In the genomic region with DNA sequence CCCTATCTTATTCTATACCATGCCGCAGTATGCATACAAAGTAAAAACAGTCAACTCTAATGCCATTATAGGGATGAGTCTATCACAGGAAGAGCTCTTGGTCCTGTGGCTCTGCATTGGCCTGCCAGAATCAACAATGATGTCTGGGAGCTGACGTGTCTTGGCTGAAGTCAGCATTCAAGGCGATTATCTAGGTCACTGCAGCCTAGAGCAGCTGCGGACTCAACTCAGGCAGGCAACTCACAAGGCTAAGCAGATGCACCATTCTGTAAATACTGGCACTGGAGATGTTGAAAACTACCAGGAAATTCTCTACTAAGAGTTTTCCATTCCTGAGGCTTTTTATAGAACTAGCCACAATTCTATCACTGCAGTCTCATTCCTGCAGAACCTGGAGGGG, we compare ENCODE assay signal across 11 cellular contexts. TPM values are rescaled to one million over a fixed set of nuclear protein-coding genes. Genes with fewer than 3 reads are reported as not detected.
A peak's percentile ranks its signal among the peaks of the same experiment; 100 is the strongest.
DNase-seq lines count a peak whose midpoint lies in the region; ATAC-seq, FAIRE-seq and TF ChIP-seq lines count a peak whose summit lies in the region.
"Had no signal": no experiment of that assay in that cellular context is flagged by ENCODE, and none has a peak within 500 bp of the region (broad histone marks: within the 10 kb centered on the region; RNA-seq: fewer than 3 reads in every experiment).

No MANE protein-coding gene starts in this region.

- POLR2A ChIA-PET in HepG2 (lab: Yijun Ruan, JAX) = no interaction called here

- no peaks in the 10 kb centered on the region for H3K27me3 ChIP-seq in Loucy (ENCODE audit: insufficient read depth, low read length, poor library complexity, severe bottlenecking)
- H3K27me3 ChIP-seq in colonic mucosa = no peaks in the 10 kb centered on the region
- H3K27me3 ChIP-seq in HepG2 (ENCODE audit: control insufficient read depth in 1 of 2, insufficient read depth in 2 of 2, low read length in 2 of 2) = no peaks in the 10 kb centered on the region
- no peaks in the 10 kb centered on the region for H3K27me3 ChIP-seq in stomach smooth muscle (ENCODE audit: control insufficient read depth in 1 of 2, insufficient read depth in 2 of 2, low read length in 2 of 2)

- H2AFZ ChIP-seq in Loucy (ENCODE audit: low read length) (peak overlapping the region; percentile 47; the same call in 1 of the 2 replicates), HepG2 (ENCODE audit: low read length) (no peak overlapping the region)

- intact Hi-C loops in colonic mucosa (cut with DNase I) (loop anchor here (10.0 kb wide), 1 partner anchor 65 kb away; a partner anchor contains a TSS), HepG2 (cut with micrococcal nuclease; ENCODE audit: unreplicated experiment) (no loop called here)

- no peak for ATAC-seq in HepG2

- H3K4me2 ChIP-seq in Loucy (ENCODE audit: low read depth, low read length, poor library complexity, severe bottlenecking) (no peak overlapping the region), HepG2 (ENCODE audit: low read depth, low read length) (no peak overlapping the region)

- H3K9me2 ChIP-seq in Loucy (replicated peaks; ENCODE audit: low read depth, low read length) = no peaks in the 10 kb centered on the region

- TF ChIP-seq EP300 in HepG2 (IDR thresholded peaks at IDR 0.05; ENCODE audit: low read depth in 2 of 2, low read length in 2 of 2) (no peak), HepG2 (CRISPR knock-in tag; IDR thresholded peaks at IDR 0.05; ENCODE audit: borderline replicate concordance) (no peak)

- H3F3A ChIP-seq in Loucy (ENCODE audit: low read depth) = no peaks in the 10 kb centered on the region

- H3K27ac ChIP-seq in colonic mucosa (peak overlapping the region; percentile 12), HepG2 (ENCODE audit: extremely low read length, insufficient read depth, low read length) (no peak overlapping the region), stomach smooth muscle (ENCODE audit: low read length) (peak overlapping the region; percentile 74)
- H3K27ac ChIP-seq: VCaP had no signal

- H4K20me1 ChIP-seq in Loucy (ENCODE audit: insufficient read depth, low read length, poor library complexity, severe bottlenecking) (no peaks in the 10 kb centered on the region), HepG2 (ENCODE audit: insufficient read depth, low read length) (no peaks in the 10 kb centered on the region)

- in situ Hi-C loops in HepG2 (cut with HindIII; ENCODE audit: extremely low pct_ligation_motif_present, low pct_unique_long_range_greater_than_20kb) = no loop called here

- H3K9me3 ChIP-seq in Loucy (ENCODE audit: insufficient read depth, low read depth, low read length) (no peaks in the 10 kb centered on the region), colonic mucosa (no peaks in the 10 kb centered on the region), HepG2 (ENCODE audit: low read length) (no peaks in the 10 kb centered on the region), stomach smooth muscle (ENCODE audit: control insufficient read depth in 2 of 2, low read length in 2 of 2) (no peaks in the 10 kb centered on the region)

- WGBS in HepG2 (ENCODE audit: low lambda C conversion rate) = 53% methylated on average over 3 of the region's 4 CpGs

- H3K9ac ChIP-seq in Loucy (ENCODE audit: low read depth, low read length, poor library complexity, severe bottlenecking) (no peak overlapping the region), colonic mucosa (ENCODE audit: low read depth in 2 of 2, low read length in 2 of 2) (no peak overlapping the region), HepG2 (ENCODE audit: insufficient read depth, low read depth, low read length) (no peak overlapping the region), stomach smooth muscle (ENCODE audit: low read length in 2 of 2) (no peak overlapping the region)

- H3K4me1 ChIP-seq in Loucy (ENCODE audit: insufficient read depth, low read length, poor library complexity, severe bottlenecking) (peaks cover 21% of the 10 kb centered on the region), colonic mucosa (no peaks in the 10 kb centered on the region), HepG2 (ENCODE audit: insufficient read depth, low read length) (peaks cover 45% of the 10 kb centered on the region), stomach smooth muscle (ENCODE audit: control insufficient read depth, insufficient read depth, low read length) (peaks cover 16% of the 10 kb centered on the region)

- H3K36me3 ChIP-seq in Loucy (ENCODE audit: insufficient read depth, low read length) = no peaks in the 10 kb centered on the region
- H3K36me3 ChIP-seq in colonic mucosa = no peaks in the 10 kb centered on the region
- no peaks in the 10 kb centered on the region for H3K36me3 ChIP-seq in HepG2 (replicated peaks in 1 of 2; ENCODE audit: control insufficient read depth in 1 of 2, insufficient read depth in 2 of 2, low read length in 2 of 2)
- no peaks in the 10 kb centered on the region for H3K36me3 ChIP-seq in stomach smooth muscle (ENCODE audit: control insufficient read depth in 2 of 2, insufficient read depth in 2 of 2, low read length in 2 of 2)

- DNase-seq in colonic mucosa (peak; percentile 38), HepG2 (ENCODE audit: low spot score) (no peak), GM12891 (ENCODE audit: insufficient read length, low spot score) (no peak), GM19240 (ENCODE audit: insufficient read length, low spot score) (no peak), COR-L47 (lab: John Stamatoyannopoulos, UW) (no peak), DMS114 treated with DMSO at 0.1 percent for 48 hours (lab: John Stamatoyannopoulos, UW; ENCODE audit: unreplicated experiment) (no peak)
- DNase-seq: foreskin melanocyte had no signal

- TF ChIP-seq POLR2A in HepG2 (IDR thresholded peaks at IDR 0.05; ENCODE audit: insufficient read depth in 1 of 2, low read depth in 2 of 2, low read length in 2 of 2) (no peak), GM12891 (IDR thresholded peaks at IDR 0.05; ENCODE audit: low read depth, low read length) (no peak)

- FAIRE-seq in HepG2 (lab: Jason Lieb, UNC) (no peak), GM12891 (lab: Jason Lieb, UNC) (no peak)
- FAIRE-seq: GM18507 had no signal

- TF ChIP-seq CTCF in Loucy (conservative IDR thresholded peaks at IDR 0.05; ENCODE audit: low read length) (no peak), colonic mucosa (IDR thresholded peaks at IDR 0.05) (no peak), HepG2 (CRISPR knock-in tag; IDR thresholded peaks at IDR 0.05) (no peak)

- no TSS peak for BruUV-seq in HepG2 (replicated peaks; lab: Mats Ljungman, UMichigan)

- no peak for TF ChIP-seq RAD21 in HepG2 (CRISPR knock-in tag; IDR thresholded peaks at IDR 0.05)

- no peaks in the 10 kb centered on the region for H3K79me2 ChIP-seq in Loucy (ENCODE audit: insufficient read depth, low read length)
- no peaks in the 10 kb centered on the region for H3K79me2 ChIP-seq in HepG2 (ENCODE audit: insufficient read depth, low read length)

- CTCF ChIA-PET in HepG2 (lab: Yijun Ruan, JAX; ENCODE audit: low intra/inter-chr PET ratio, low total read pairs) = no interaction called here

- no peak overlapping the region for H3K4me3 ChIP-seq in Loucy (ENCODE audit: low read length, poor library complexity, severe bottlenecking)
- H3K4me3 ChIP-seq in colonic mucosa = no peak overlapping the region
- H3K4me3 ChIP-seq in HepG2 (replicated peaks in 1 of 3; ENCODE audit: insufficient read depth in 1 of 3, low read depth in 2 of 3, low read length in 3 of 3) = no peak overlapping the region
- no peak overlapping the region for H3K4me3 ChIP-seq in stomach smooth muscle (ENCODE audit: low read length in 2 of 2)

RNA-seq across cellular contexts. Expression of a gene that starts 13.3 kb away (rescaled TPM):
- total RNA-seq in colonic mucosa (under 1 TPM; 0.37 to 0.40 TPM), HepG2 (2016; rRNA removed; fragmentation: Illumina TruSeq; extraction: Trizol) (not detected in 2 replicates)
- not detected in 2 replicates for total RNA-seq in HepG2 (2016; cell fraction: cytosol; rRNA removed; fragmentation: Illumina TruSeq; extraction: Trizol; ENCODE audit: low read depth)
- total RNA-seq in HepG2 (2016; cell fraction: insoluble cytoplasmic fraction; rRNA removed; fragmentation: Illumina TruSeq; extraction: Trizol) = not detected in 2 replicates
- not detected in 2 replicates for total RNA-seq in HepG2 (2016; cell fraction: membrane; rRNA removed; fragmentation: Illumina TruSeq; extraction: Trizol)
- not detected in 2 replicates for total RNA-seq in HepG2 (2016; cell fraction: nucleus; rRNA removed; fragmentation: Illumina TruSeq; extraction: Trizol)
- not detected in 2 replicates for polyA plus RNA-seq in HepG2 (2011; rRNA removed)
- polyA plus RNA-seq in HepG2 (2011; cell fraction: cytosol; rRNA removed) = not detected in 2 replicates
- polyA plus RNA-seq in HepG2 (2011; cell fraction: nucleus; rRNA removed) = not detected in 2 replicates
- 0.19 TPM in 1 of 2 replicates, not detected in the other for polyA plus RNA-seq in HepG2 (2012)
- not detected in 2 replicates for polyA plus RNA-seq in HepG2 (2016; cell fraction: cytosol; fragmentation: Illumina TruSeq; extraction: Trizol; ENCODE audit: low read depth)
- not detected in 2 replicates for polyA plus RNA-seq in HepG2 (2016; cell fraction: insoluble cytoplasmic fraction; fragmentation: Illumina TruSeq; extraction: Trizol; ENCODE audit: low read depth)
- polyA plus RNA-seq in HepG2 (2016; cell fraction: membrane; fragmentation: Illumina TruSeq; extraction: Trizol; ENCODE audit: low read depth) = not detected in 2 replicates
- polyA plus RNA-seq in HepG2 (2016; cell fraction: nucleus; fragmentation: Illumina TruSeq; extraction: Trizol; ENCODE audit: insufficient read depth, low read depth) = not detected in 2 replicates
- not detected in 2 replicates for polyA minus RNA-seq in HepG2 (2011; rRNA and poly(A)+ RNA removed; ENCODE audit: low replicate concordance)
- polyA minus RNA-seq in HepG2 (2011; cell fraction: cytosol; rRNA and poly(A)+ RNA removed) = not detected in 2 replicates
- polyA minus RNA-seq in HepG2 (2011; cell fraction: nucleus; rRNA and poly(A)+ RNA removed) = not detected in 2 replicates
- 0.69 TPM for polyA plus RNA-seq in GM12891 (2012; ENCODE audit: low read depth, missing spikeins)

RNA-seq across cellular contexts. Expression of a gene that starts 23.0 kb away (rescaled TPM):
- total RNA-seq in colonic mucosa (1 to 10 TPM in 1 of 2 donors, under 1 TPM in 1; 0.89 to 2.0 TPM), HepG2 (2016; rRNA removed; fragmentation: Illumina TruSeq; extraction: Trizol) (1.2 and 2.2 TPM in 2 replicates)
- total RNA-seq in HepG2 (2016; cell fraction: cytosol; rRNA removed; fragmentation: Illumina TruSeq; extraction: Trizol; ENCODE audit: low read depth) = 1.3 and 1.6 TPM in 2 replicates
- 1.1 and 1.9 TPM in 2 replicates for total RNA-seq in HepG2 (2016; cell fraction: insoluble cytoplasmic fraction; rRNA removed; fragmentation: Illumina TruSeq; extraction: Trizol)
- 0.65 and 1.2 TPM in 2 replicates for total RNA-seq in HepG2 (2016; cell fraction: membrane; rRNA removed; fragmentation: Illumina TruSeq; extraction: Trizol)
- 1.8 and 2.5 TPM in 2 replicates for total RNA-seq in HepG2 (2016; cell fraction: nucleus; rRNA removed; fragmentation: Illumina TruSeq; extraction: Trizol)
- 1.1 TPM in 2 replicates for polyA plus RNA-seq in HepG2 (2011; rRNA removed)
- 0.32 and 0.51 TPM in 2 replicates for polyA plus RNA-seq in HepG2 (2011; cell fraction: cytosol; rRNA removed)
- 0.24 and 0.50 TPM in 2 replicates for polyA plus RNA-seq in HepG2 (2011; cell fraction: nucleus; rRNA removed)
- 1.1 and 1.6 TPM in 2 replicates for polyA plus RNA-seq in HepG2 (2012)
- 0.32 and 0.85 TPM in 2 replicates for polyA plus RNA-seq in HepG2 (2016; cell fraction: cytosol; fragmentation: Illumina TruSeq; extraction: Trizol; ENCODE audit: low read depth)
- 1.5 and 2.0 TPM in 2 replicates for polyA plus RNA-seq in HepG2 (2016; cell fraction: insoluble cytoplasmic fraction; fragmentation: Illumina TruSeq; extraction: Trizol; ENCODE audit: low read depth)
- 0.31 and 0.51 TPM in 2 replicates for polyA plus RNA-seq in HepG2 (2016; cell fraction: membrane; fragmentation: Illumina TruSeq; extraction: Trizol; ENCODE audit: low read depth)
- polyA plus RNA-seq in HepG2 (2016; cell fraction: nucleus; fragmentation: Illumina TruSeq; extraction: Trizol; ENCODE audit: insufficient read depth, low read depth) = 1.8 and 2.3 TPM in 2 replicates
- polyA minus RNA-seq in HepG2 (2011; rRNA and poly(A)+ RNA removed; ENCODE audit: low replicate concordance) = 0.10 and 0.96 TPM in 2 replicates
- 0.79 TPM in 1 of 2 replicates, not detected in the other for polyA minus RNA-seq in HepG2 (2011; cell fraction: cytosol; rRNA and poly(A)+ RNA removed)
- polyA minus RNA-seq in HepG2 (2011; cell fraction: nucleus; rRNA and poly(A)+ RNA removed) = 1.1 and 1.8 TPM in 2 replicates
- polyA plus RNA-seq in GM12891 (2012; ENCODE audit: low read depth, missing spikeins) = 4.0 TPM

RNA-seq across cellular contexts. Expression of a gene that starts 49.7 kb away (rescaled TPM):
- under 1 TPM; 0.27 to 0.52 TPM for total RNA-seq in colonic mucosa
- not detected in 2 replicates for total RNA-seq in HepG2 (2016; rRNA removed; fragmentation: Illumina TruSeq; extraction: Trizol)
- not detected in 2 replicates for total RNA-seq in HepG2 (2016; cell fraction: cytosol; rRNA removed; fragmentation: Illumina TruSeq; extraction: Trizol; ENCODE audit: low read depth)
- not detected in 2 replicates for total RNA-seq in HepG2 (2016; cell fraction: insoluble cytoplasmic fraction; rRNA removed; fragmentation: Illumina TruSeq; extraction: Trizol)
- total RNA-seq in HepG2 (2016; cell fraction: membrane; rRNA removed; fragmentation: Illumina TruSeq; extraction: Trizol) = not detected in 2 replicates
- total RNA-seq in HepG2 (2016; cell fraction: nucleus; rRNA removed; fragmentation: Illumina TruSeq; extraction: Trizol) = not detected in 2 replicates
- 0.03 TPM in 1 of 2 replicates, not detected in the other for polyA plus RNA-seq in HepG2 (2011; rRNA removed)
- not detected in 2 replicates for polyA plus RNA-seq in HepG2 (2011; cell fraction: cytosol; rRNA removed)
- polyA plus RNA-seq in HepG2 (2011; cell fraction: nucleus; rRNA removed) = 0.06 TPM in 1 of 2 replicates, not detected in the other
- not detected in 2 replicates for polyA plus RNA-seq in HepG2 (2012)
- polyA plus RNA-seq in HepG2 (2016; cell fraction: cytosol; fragmentation: Illumina TruSeq; extraction: Trizol; ENCODE audit: low read depth) = not detected in 2 replicates
- not detected in 2 replicates for polyA plus RNA-seq in HepG2 (2016; cell fraction: insoluble cytoplasmic fraction; fragmentation: Illumina TruSeq; extraction: Trizol; ENCODE audit: low read depth)
- not detected in 2 replicates for polyA plus RNA-seq in HepG2 (2016; cell fraction: membrane; fragmentation: Illumina TruSeq; extraction: Trizol; ENCODE audit: low read depth)
- not detected in 2 replicates for polyA plus RNA-seq in HepG2 (2016; cell fraction: nucleus; fragmentation: Illumina TruSeq; extraction: Trizol; ENCODE audit: insufficient read depth, low read depth)
- not detected in 2 replicates for polyA minus RNA-seq in HepG2 (2011; rRNA and poly(A)+ RNA removed; ENCODE audit: low replicate concordance)
- not detected in 2 replicates for polyA minus RNA-seq in HepG2 (2011; cell fraction: cytosol; rRNA and poly(A)+ RNA removed)
- not detected in 2 replicates for polyA minus RNA-seq in HepG2 (2011; cell fraction: nucleus; rRNA and poly(A)+ RNA removed)
- polyA plus RNA-seq in GM12891 (2012; ENCODE audit: low read depth, missing spikeins) = 0.42 TPM
